8 cellular contexts compared by ENCODE assay signal in genomic region chr9:17403539-17403938, GRCh38.
"Had no signal": no experiment of that assay in that cellular context is flagged by ENCODE, and none has a peak within 500 bp of the region (broad histone marks: within the 10 kb centered on the region; RNA-seq: fewer than 3 reads in every experiment).

No MANE protein-coding gene starts in this region.

- DNase-seq: GDM1, GF-D8 had no signal

- H3K4me3 ChIP-seq: GM12878 had no signal

- ATAC-seq: GM12878 had no signal

- FAIRE-seq: G401.6, GM12878, GM12891, GM12892, GM18507, GM19239 had no signal
